19 cellular contexts compared by ENCODE assay signal in genomic region chr5:30838936-30839511, GRCh38.
A peak's percentile ranks its signal among the peaks of the same experiment; 100 is the strongest.
DNase-seq lines count a peak whose midpoint lies in the region; ATAC-seq and TF ChIP-seq lines count a peak whose summit lies in the region.
"Had no signal": no experiment of that assay in that cellular context is flagged by ENCODE, and none has a peak within 500 bp of the region (broad histone marks: within the 10 kb centered on the region; RNA-seq: fewer than 3 reads in every experiment).

No MANE protein-coding gene starts in this region.

- intact Hi-C loops in testis (cut with DNase I; ENCODE audit: low total_unique reads), result no loop called here

- TF ChIP-seq EP300 in suprapubic skin (IDR thresholded peaks at IDR 0.05), result no peak

- no peak overlapping the region for H2BK12ac ChIP-seq in H9 (ENCODE audit: insufficient read length, low read depth, low read length)

- H2BK15ac ChIP-seq in H9 (ENCODE audit: low read depth, low read length), result no peak overlapping the region

- H3K4me1 ChIP-seq in H9 (ENCODE audit: insufficient read depth, low read length), result no peaks in the 10 kb centered on the region
- no peaks in the 10 kb centered on the region for H3K4me1 ChIP-seq in testis
- no peaks in the 10 kb centered on the region for H3K4me1 ChIP-seq in suprapubic skin

- no peak overlapping the region for H2AFZ ChIP-seq in H9 (ENCODE audit: low read length)

- no peak overlapping the region for H4K91ac ChIP-seq in H9 (ENCODE audit: insufficient read length, low read depth, low read length)

- peaks cover 0 to 2% (median 0%) of the 10 kb centered on the region in 3 experiments; a peak in 1 of 7 replicates for H3K36me3 Mint-ChIP-seq in H9 (ENCODE audit: insufficient read depth in 1 of 3, low read depth in 3 of 3)
- H3K36me3 Mint-ChIP-seq: CD4-positive, alpha-beta memory T cell had no signal

- no peak overlapping the region for H3K56ac ChIP-seq in H9 (ENCODE audit: insufficient read length, low read depth, low read length)

- H3K4me1 Mint-ChIP-seq in H9, result no peaks in the 10 kb centered on the region
- H3K4me1 Mint-ChIP-seq: B cell; CD4-positive, alpha-beta memory T cell had no signal

- H3K79me1 ChIP-seq in H9 (ENCODE audit: insufficient read depth, low read depth, low read length, poor library complexity, severe bottlenecking), result no peaks in the 10 kb centered on the region

- TF ChIP-seq POLR2A in testis (IDR thresholded peaks at IDR 0.05), result no peak
- TF ChIP-seq POLR2A in suprapubic skin (IDR thresholded peaks at IDR 0.05), result no peak

- no peak overlapping the region for H2BK120ac ChIP-seq in H9 (ENCODE audit: low read depth, low read length, poor library complexity, severe bottlenecking)

- H4K5ac ChIP-seq in H9 (ENCODE audit: insufficient read length, low read depth, low read length), result no peak overlapping the region

- no peaks in the 10 kb centered on the region for H3K79me2 ChIP-seq in H9 (ENCODE audit: insufficient read depth, low read length)

- no peak overlapping the region for H4K8ac ChIP-seq in H9 (replicated peaks; ENCODE audit: insufficient read length, low read depth, low read length)

- H3K4me3 ChIP-seq in testis (no peak overlapping the region), suprapubic skin (no peak overlapping the region)

- no peak overlapping the region for H3K23ac ChIP-seq in H9 (ENCODE audit: insufficient read length, low read depth, low read length)

- H3T11ph ChIP-seq in H9 (ENCODE audit: low read length), result no peak overlapping the region

- no peak overlapping the region for H3K27ac ChIP-seq in H9 (ENCODE audit: insufficient read length, low read depth, low read length)
- H3K27ac ChIP-seq in testis, result no peak overlapping the region
- no peak overlapping the region for H3K27ac ChIP-seq in suprapubic skin
- H3K27ac ChIP-seq: KMS-11 had no signal

- H3K9ac ChIP-seq in H9 (ENCODE audit: extremely low read depth, insufficient read length, low read length), result no peak overlapping the region
- H3K9ac ChIP-seq: KMS-11 had no signal

- ATAC-seq in GM18861 (IDR thresholded peaks at IDR 0.05; ENCODE audit: unreplicated experiment) (peak; percentile 43), GM21619 (IDR thresholded peaks at IDR 0.05; ENCODE audit: unreplicated experiment) (peak; percentile 65)
- ATAC-seq: PC-3 had no signal

- H3K4me2 ChIP-seq in H9 (ENCODE audit: insufficient read depth, insufficient read length, low read length), result no peak overlapping the region
- H3K4me2 ChIP-seq: KMS-11 had no signal

- no peak overlapping the region for H2BK20ac ChIP-seq in H9 (ENCODE audit: low read depth, low read length, poor library complexity, severe bottlenecking)

- no peak overlapping the region for H3K4ac ChIP-seq in H9 (ENCODE audit: low read depth, low read length)

- no peaks in the 10 kb centered on the region for H3K27me3 ChIP-seq in H9 (ENCODE audit: insufficient read depth, low read length)
- no peaks in the 10 kb centered on the region for H3K27me3 ChIP-seq in testis
- no peaks in the 10 kb centered on the region for H3K27me3 ChIP-seq in suprapubic skin

- whole genome bisulfite sequencing in H9 (ENCODE audit: extremely low coverage, insufficient read length, low lambda C conversion rate), result no CpG with 5 or more reads among the region's 3 CpGs
- 72 to 86% methylated on average over 3 of the region's 3 CpGs for WGBS in testis, 2 donors
- 83% methylated on average over 3 of the region's 3 CpGs for WGBS in suprapubic skin

- no peaks in the 10 kb centered on the region for H3K27me3 Mint-ChIP-seq in H9 (ENCODE audit: low read depth)
- H3K27me3 Mint-ChIP-seq: B cell; CD4-positive, alpha-beta memory T cell had no signal

- no peaks in the 10 kb centered on the region for H3K23me2 ChIP-seq in H9 (ENCODE audit: insufficient read length, low read depth, low read length, poor library complexity, severe bottlenecking)

- no peaks in the 10 kb centered on the region for H4K20me1 ChIP-seq in H9 (ENCODE audit: control insufficient read depth, insufficient read depth, insufficient read length)

- H3K36me3 ChIP-seq in testis (ENCODE audit: low read depth, missing control alignments), result no peaks in the 10 kb centered on the region
- H3K36me3 ChIP-seq in suprapubic skin, result no peaks in the 10 kb centered on the region

- no peak overlapping the region for H3K27ac Mint-ChIP-seq in H9
- H3K27ac Mint-ChIP-seq: B cell; CD4-positive, alpha-beta memory T cell had no signal

- DNase-seq in astrocyte of the hippocampus (ENCODE audit: low read depth, low spot score) (peak; percentile 7), kidney tubule cell (ENCODE audit: low spot score) (peak; percentile 84), H9 (no peak), testis (no peak), suprapubic skin (ENCODE audit: low spot score in 2 of 2) (no peak)
- DNase-seq: ACHN; CD4-positive, alpha-beta memory T cell; DMS79; GOT3; NCI-H1092 treated with DMSO at 0.1 percent for 48 hours; NCI-H2081 treated with DMSO at 0.1 percent for 48 hours; NCI-H510A; NCI-H774; PC-3; SW 1271 had no signal

- H2AK5ac ChIP-seq in H9 (ENCODE audit: insufficient read length, low read length), result no peak overlapping the region

- peaks cover 0 to 5% of the 10 kb centered on the region in 2 experiments; a peak in 2 of 5 replicates for H3K9me3 Mint-ChIP-seq in H9

- no peak overlapping the region for H3K4me3 Mint-ChIP-seq in H9
- H3K4me3 Mint-ChIP-seq: B cell; CD4-positive, alpha-beta memory T cell had no signal

- no peak overlapping the region for H2BK5ac ChIP-seq in H9 (ENCODE audit: insufficient read length, low read length)

- no peaks in the 10 kb centered on the region for H3K9me3 ChIP-seq in H9 (ENCODE audit: control insufficient read depth, low read depth, low read length)
- H3K9me3 ChIP-seq in testis, result no peaks in the 10 kb centered on the region
- H3K9me3 ChIP-seq in suprapubic skin, result no peaks in the 10 kb centered on the region

- H3K18ac ChIP-seq in H9 (ENCODE audit: insufficient read length, low read depth, low read length), result no peak overlapping the region

- TF ChIP-seq CTCF in H9 (conservative IDR thresholded peaks at IDR 0.05) (no peak), testis (IDR thresholded peaks at IDR 0.05) (no peak), suprapubic skin (IDR thresholded peaks at IDR 0.05) (no peak)

- no peak overlapping the region for H3K14ac ChIP-seq in H9 (ENCODE audit: insufficient read depth, low read length)

Comparison
In these comparisons a context has a peak if more than half of its experiments do, and no peak if none do; other contexts are left out.
1. DNase-seq: peak in astrocyte of the hippocampus (single experiment) and kidney tubule cell (single experiment); none in H9 (single experiment), testis (single experiment) and suprapubic skin (0 of 2).